In the genomic region with DNA sequence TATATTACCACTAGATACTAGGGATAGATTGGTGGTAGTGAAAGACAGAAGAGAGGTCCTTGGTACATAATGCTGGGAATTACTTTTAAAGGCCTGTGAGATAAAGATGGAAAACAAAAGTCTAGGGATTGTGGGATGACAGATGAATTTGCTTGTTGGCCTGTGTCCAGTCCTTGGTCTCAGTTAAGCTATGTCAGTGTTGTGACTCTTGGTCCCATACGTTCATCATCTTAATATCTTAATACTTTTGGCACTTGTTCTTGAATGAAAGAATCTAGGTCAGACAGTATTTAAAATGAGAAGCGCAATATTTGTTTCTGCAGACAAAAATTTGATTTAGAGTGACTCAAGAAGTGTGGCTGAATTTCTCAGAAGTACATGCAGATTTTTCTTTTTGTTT, we compare ENCODE assay signal across 21 cellular contexts. TPM values are rescaled to one million over a fixed set of nuclear protein-coding genes. Genes with fewer than 3 reads are reported as not detected.
DNase-seq lines count a peak whose midpoint lies in the region; ATAC-seq, FAIRE-seq and TF ChIP-seq lines count a peak whose summit lies in the region.
"Had no signal": no experiment of that assay in that cellular context is flagged by ENCODE, and none has a peak within 500 bp of the region (broad histone marks: within the 10 kb centered on the region; RNA-seq: fewer than 3 reads in every experiment).

No MANE protein-coding gene starts in this region.

- H3K36me3 Mint-ChIP-seq in CD4-positive, alpha-beta T cell (ENCODE audit: low read depth) = peaks cover 100% of the 10 kb centered on the region
- H3K36me3 Mint-ChIP-seq in activated T-helper 1 cell treated with anti-CD3 and anti-CD28 coated beads, Interleukin-12 subunit alpha, Interleukin-12 subunit beta, Interleukin-2, Interleukin-4 antibody, amounts not matched to agents 30 ng/mL and 10 ng/mL and 1 ng/mL, durations not matched to agents 14 hours and 24 hours and 36 hours (ENCODE audit: low read depth) = peaks cover 82% of the 10 kb centered on the region
- H3K36me3 Mint-ChIP-seq in memory B cell = peaks cover 47% of the 10 kb centered on the region

- no peak for DNase-seq in CD4-positive, alpha-beta T cell
- DNase-seq in GM12891 (ENCODE audit: insufficient read length, low spot score) (no peak), memory B cell (ENCODE audit: low spot score in 2 of 2) (no peak), lower lobe of right lung (no peak), D721Med (ENCODE audit: insufficient read length, low spot score) (no peak)
- DNase-seq in activated T-helper 1 cell treated with anti-CD3 and anti-CD28 coated beads, Interleukin-12 subunit alpha, Interleukin-12 subunit beta, Interleukin-2, Interleukin-4 antibody, amounts not matched to agents 30 ng/mL and 10 ng/mL and 1 ng/mL, durations not matched to agents 14 hours and 24 hours and 36 hours (ENCODE audit: low spot score) = no peak
- DNase-seq: activated naive CD8-positive, alpha-beta T cell treated with anti-CD3 and anti-CD28 coated beads, Interleukin-2, amount 10 ng/mL, durations not matched to agents 7 days and 5 days; Calu3; KBM-7; NCI-H1092; NCI-H2081; NCI-H446 treated with DMSO at 0.1 percent for 48 hours; pancreas; sigmoid colon; uterus had no signal

- H3K27me3 ChIP-seq in CD4-positive, alpha-beta T cell (ENCODE audit: control insufficient read depth, insufficient read depth, low read length) = no peaks in the 10 kb centered on the region
- no peaks in the 10 kb centered on the region for H3K27me3 ChIP-seq in lower lobe of right lung (ENCODE audit: low read depth)
- H3K27me3 ChIP-seq: esophagus muscularis mucosa, pancreas, sigmoid colon, uterus had no signal

- CTCF ChIA-PET in CD4-positive, alpha-beta T cell (lab: Charles Lee) = no interaction called here

- peaks cover 65% of the 10 kb centered on the region for H3K4me1 Mint-ChIP-seq in CD4-positive, alpha-beta T cell (ENCODE audit: low read depth)
- H3K4me1 Mint-ChIP-seq in activated T-helper 1 cell treated with anti-CD3 and anti-CD28 coated beads, Interleukin-12 subunit alpha, Interleukin-12 subunit beta, Interleukin-2, Interleukin-4 antibody, amounts not matched to agents 30 ng/mL and 10 ng/mL and 1 ng/mL, durations not matched to agents 14 hours and 24 hours and 36 hours (ENCODE audit: low read depth) = peaks cover 63% of the 10 kb centered on the region
- H3K4me1 Mint-ChIP-seq in memory B cell = peaks cover 33% of the 10 kb centered on the region

- H3K9me3 Mint-ChIP-seq in CD4-positive, alpha-beta T cell = no peaks in the 10 kb centered on the region
- no peaks in the 10 kb centered on the region for H3K9me3 Mint-ChIP-seq in activated T-helper 1 cell treated with anti-CD3 and anti-CD28 coated beads, Interleukin-12 subunit alpha, Interleukin-12 subunit beta, Interleukin-2, Interleukin-4 antibody, amounts not matched to agents 30 ng/mL and 10 ng/mL and 1 ng/mL, durations not matched to agents 14 hours and 24 hours and 36 hours
- H3K9me3 Mint-ChIP-seq in memory B cell = no peaks in the 10 kb centered on the region
- H3K9me3 Mint-ChIP-seq: activated naive CD8-positive, alpha-beta T cell treated with anti-CD3 and anti-CD28 coated beads, Interleukin-2, amount 10 ng/mL, durations not matched to agents 7 days and 5 days had no signal

- H3K27ac ChIP-seq in CD4-positive, alpha-beta T cell (ENCODE audit: low read depth, low read length) = no peak overlapping the region
- no peak overlapping the region for H3K27ac ChIP-seq in lower lobe of right lung
- H3K27ac ChIP-seq: HL-60, pancreas, RWPE1, uterus had no signal

- H3K4me3 ChIP-seq in lower lobe of right lung = no peak overlapping the region
- H3K4me3 ChIP-seq: esophagus muscularis mucosa, pancreas, sigmoid colon, uterus had no signal

- peaks cover 100% of the 10 kb centered on the region for H3K36me3 ChIP-seq in lower lobe of right lung
- H3K36me3 ChIP-seq: uterus had no signal

- no peaks in the 10 kb centered on the region for H3K9me3 ChIP-seq in CD4-positive, alpha-beta T cell (ENCODE audit: control insufficient read depth, low read length)
- H3K9me3 ChIP-seq in lower lobe of right lung = no peaks in the 10 kb centered on the region
- H3K9me3 ChIP-seq: esophagus muscularis mucosa, pancreas, sigmoid colon, uterus had no signal

- ATAC-seq in CD4-positive, alpha-beta T cell (ENCODE audit: poor library complexity) = no peak
- ATAC-seq in memory B cell (ENCODE audit: low read depth) (no peak), GM21723 (IDR thresholded peaks at IDR 0.05; ENCODE audit: unreplicated experiment) (no peak), lower lobe of right lung (no peak)
- ATAC-seq: HCT116 had no signal

- POLR2A ChIA-PET in CD4-positive, alpha-beta T cell (lab: Charles Lee) = interaction anchor here (1.2 kb wide), 1 partner anchor 37 kb away, joined by 4 read pairs; no protein-coding TSS in a partner anchor

- FAIRE-seq in GM12891 (lab: Jason Lieb, UNC) = no peak
- FAIRE-seq in D721Med (lab: Jason Lieb, UNC) = no peak
- FAIRE-seq: bronchial epithelial cell, pancreas had no signal

- H3K27me3 Mint-ChIP-seq in CD4-positive, alpha-beta T cell = no peaks in the 10 kb centered on the region
- no peaks in the 10 kb centered on the region for H3K27me3 Mint-ChIP-seq in activated T-helper 1 cell treated with anti-CD3 and anti-CD28 coated beads, Interleukin-12 subunit alpha, Interleukin-12 subunit beta, Interleukin-2, Interleukin-4 antibody, amounts not matched to agents 30 ng/mL and 10 ng/mL and 1 ng/mL, durations not matched to agents 14 hours and 24 hours and 36 hours (ENCODE audit: insufficient read depth)
- no peaks in the 10 kb centered on the region for H3K27me3 Mint-ChIP-seq in memory B cell
- H3K27me3 Mint-ChIP-seq: activated naive CD8-positive, alpha-beta T cell treated with anti-CD3 and anti-CD28 coated beads, Interleukin-2, amount 10 ng/mL, durations not matched to agents 7 days and 5 days had no signal

- intact Hi-C loops in CD4-positive, alpha-beta T cell (cut with DNase I, micrococcal nuclease) = loop anchor here in 1 of 2 experiments (10.0 kb wide), 3 partner anchors 545 to 1815 kb away; partner anchors contain the start of genes DNTTIP2, GLMN, RPAP2 and ZNF644
- intact Hi-C loops in activated T-helper 1 cell treated with anti-CD3 and anti-CD28 coated beads, Interleukin-12 subunit alpha, Interleukin-12 subunit beta, Interleukin-2, Interleukin-4 antibody, amounts not matched to agents 30 ng/mL and 10 ng/mL and 1 ng/mL, durations not matched to agents 14 hours and 24 hours and 36 hours (cut with micrococcal nuclease) = loop anchor here (10.0 kb wide), 1 partner anchor 1035 kb away; the partner anchor contains the start of gene DNTTIP2
- intact Hi-C loops in lower lobe of right lung (cut with DNase I) = no loop called here

- no peak overlapping the region for H3K4me3 Mint-ChIP-seq in CD4-positive, alpha-beta T cell
- no peak overlapping the region for H3K4me3 Mint-ChIP-seq in activated T-helper 1 cell treated with anti-CD3 and anti-CD28 coated beads, Interleukin-12 subunit alpha, Interleukin-12 subunit beta, Interleukin-2, Interleukin-4 antibody, amounts not matched to agents 30 ng/mL and 10 ng/mL and 1 ng/mL, durations not matched to agents 14 hours and 24 hours and 36 hours
- H3K4me3 Mint-ChIP-seq in memory B cell = no peak overlapping the region
- H3K4me3 Mint-ChIP-seq: activated naive CD8-positive, alpha-beta T cell treated with anti-CD3 and anti-CD28 coated beads, Interleukin-2, amount 10 ng/mL, durations not matched to agents 7 days and 5 days had no signal

- 0 out of 2 replicates have a peak, but pooled peaks have one; percentile 28 for TF ChIP-seq POLR2A in GM12891 (IDR thresholded peaks at IDR 0.05; ENCODE audit: low read depth, low read length)

- H3K27ac Mint-ChIP-seq in CD4-positive, alpha-beta T cell = peak overlapping the region; percentile 55
- H3K27ac Mint-ChIP-seq in activated T-helper 1 cell treated with anti-CD3 and anti-CD28 coated beads, Interleukin-12 subunit alpha, Interleukin-12 subunit beta, Interleukin-2, Interleukin-4 antibody, amounts not matched to agents 30 ng/mL and 10 ng/mL and 1 ng/mL, durations not matched to agents 14 hours and 24 hours and 36 hours = peak overlapping the region; percentile 12
- H3K27ac Mint-ChIP-seq in memory B cell = peak overlapping the region; percentile 45
- H3K27ac Mint-ChIP-seq: activated naive CD8-positive, alpha-beta T cell treated with anti-CD3 and anti-CD28 coated beads, Interleukin-2, amount 10 ng/mL, durations not matched to agents 7 days and 5 days had no signal

- peaks cover 42% of the 10 kb centered on the region for H3K4me1 ChIP-seq in lower lobe of right lung

- TF ChIP-seq CTCF in CD4-positive, alpha-beta T cell (IDR thresholded peaks at IDR 0.05) = no peak
- no peak for TF ChIP-seq CTCF in lower lobe of right lung (IDR thresholded peaks at IDR 0.05)
- no peak for TF ChIP-seq CTCF in D721Med (IDR thresholded peaks at IDR 0.05; ENCODE audit: insufficient read depth, missing control alignments)

TF ChIP-seq in GM12891, 5 proteins besides CTCF, POLR2A, EP300 and RAD21:
- TF ChIP-seq POU2F2 (IDR thresholded peaks at IDR 0.05; ENCODE audit: low read depth, low read length) (no peak), TAF1 (IDR thresholded peaks at IDR 0.05; ENCODE audit: low read depth, low read length) (no peak), POLR2AphosphoS5 (IDR thresholded peaks at IDR 0.05; ENCODE audit: low read depth, low read length) (no peak), SPI1 (IDR thresholded peaks at IDR 0.05; ENCODE audit: low read depth, low read length) (no peak), PAX5 (IDR thresholded peaks at IDR 0.05; ENCODE audit: insufficient read depth, low read length, severe bottlenecking) (no peak)

RNA-seq across cellular contexts. Expression of gene RPL5, which starts 7.6 kb away (rescaled TPM):
- 1,000 to 10,000 TPM; 1,712 to 1,770 TPM for total RNA-seq in CD4-positive, alpha-beta T cell
- polyA plus RNA-seq in GM12891 (2012; ENCODE audit: low read depth, missing spikeins) = 3,960 TPM
- total RNA-seq in activated T-helper 1 cell treated with anti-CD3 and anti-CD28 coated beads, Interleukin-12 subunit alpha, Interleukin-12 subunit beta, Interleukin-2, Interleukin-4 antibody, amounts not matched to agents 30 ng/mL and 10 ng/mL and 1 ng/mL, durations not matched to agents 14 hours and 24 hours and 36 hours = 1,115 and 1,120 TPM in 2 replicates
- total RNA-seq in lower lobe of right lung = 713 TPM

RNA-seq across cellular contexts. Expression of gene EVI5, which starts 54.5 kb away (rescaled TPM):
- total RNA-seq in CD4-positive, alpha-beta T cell = 1 to 10 TPM; 1.8 to 2.0 TPM
- polyA plus RNA-seq in GM12891 (2012; ENCODE audit: low read depth, missing spikeins) = 1.1 TPM
- total RNA-seq in activated T-helper 1 cell treated with anti-CD3 and anti-CD28 coated beads, Interleukin-12 subunit alpha, Interleukin-12 subunit beta, Interleukin-2, Interleukin-4 antibody, amounts not matched to agents 30 ng/mL and 10 ng/mL and 1 ng/mL, durations not matched to agents 14 hours and 24 hours and 36 hours = 11.0 and 11.3 TPM in 2 replicates
- total RNA-seq in lower lobe of right lung = 48.5 TPM
